ENCODE assay signal across 9 cellular contexts in the genomic region with DNA sequence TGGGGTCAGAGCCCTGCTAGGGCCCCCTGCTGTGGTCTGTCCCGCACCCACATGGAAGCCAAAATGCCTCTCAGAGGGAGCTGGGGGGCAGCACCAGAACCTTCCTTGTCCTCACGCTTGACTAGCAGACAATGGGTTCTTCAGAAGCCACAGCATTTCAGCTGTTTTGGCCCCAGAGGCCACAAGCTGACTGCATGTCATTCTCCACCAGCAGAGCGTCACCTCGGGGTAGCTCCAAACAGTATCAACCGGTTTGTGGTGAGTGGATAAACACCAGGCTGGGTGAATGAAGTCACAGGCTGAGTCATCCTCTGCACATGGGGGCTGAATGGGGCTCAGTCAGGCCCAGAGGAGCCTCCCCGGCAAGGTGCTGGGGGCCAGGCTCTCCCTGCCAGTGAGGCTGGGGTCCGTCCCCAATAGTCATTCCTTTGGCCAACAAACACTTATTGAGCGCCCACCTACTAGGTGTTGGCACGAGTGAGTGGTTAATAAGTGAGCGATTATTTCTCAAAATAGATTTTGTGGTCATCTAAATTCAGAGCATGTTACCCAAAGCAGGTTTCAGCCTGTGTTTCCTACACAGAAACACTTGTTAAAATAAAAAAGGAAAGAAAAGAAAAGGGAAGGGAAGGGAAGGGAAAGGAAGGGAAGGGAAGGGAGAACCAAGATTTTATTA. TPM values are rescaled to one million over a fixed set of nuclear protein-coding genes. Genes with fewer than 3 reads are reported as not detected.
A peak's percentile ranks its signal among the peaks of the same experiment; 100 is the strongest.
DNase-seq lines count a peak whose midpoint lies in the region; ATAC-seq and TF ChIP-seq lines count a peak whose summit lies in the region.
"Had no signal": no experiment of that assay in that cellular context is flagged by ENCODE, and none has a peak within 500 bp of the region (broad histone marks: within the 10 kb centered on the region; RNA-seq: fewer than 3 reads in every experiment).

No MANE protein-coding gene starts in this region.

- peak overlapping the region; percentile 42 for H3K4me2 ChIP-seq in MM.1S (ENCODE audit: low read depth, low read length)
- no peak overlapping the region for H3K4me2 ChIP-seq in neural progenitor cell

- H3K27ac Mint-ChIP-seq in neural progenitor cell, result no peak overlapping the region

- H3K27me3 Mint-ChIP-seq in neural progenitor cell (ENCODE audit: insufficient read depth, low read depth), result peaks cover 20% of the 10 kb centered on the region

- H3K4me3 Mint-ChIP-seq in neural progenitor cell, result no peak overlapping the region

- no peak for TF ChIP-seq CTCF in HFF-Myc (IDR thresholded peaks at IDR 0.05; ENCODE audit: low read depth, low read length, missing control alignments)
- peak; percentile 38 for TF ChIP-seq CTCF in MM.1S (IDR thresholded peaks at IDR 0.05; ENCODE audit: low read length)
- no peak for TF ChIP-seq CTCF in neural progenitor cell (IDR thresholded peaks at IDR 0.05)
- no peak for TF ChIP-seq CTCF in omental fat pad (IDR thresholded peaks at IDR 0.05)

- no peaks in the 10 kb centered on the region for H3K79me2 ChIP-seq in MM.1S (ENCODE audit: low read length)
- H3K79me2 ChIP-seq in neural progenitor cell (ENCODE audit: low read depth), result no peaks in the 10 kb centered on the region

- H3F3A ChIP-seq in MM.1S (ENCODE audit: insufficient read depth, low read length) (peaks cover 9% of the 10 kb centered on the region), neural progenitor cell (ENCODE audit: low read depth) (peaks cover 10% of the 10 kb centered on the region)

- no peaks in the 10 kb centered on the region for H3K9me2 ChIP-seq in MM.1S (replicated peaks; ENCODE audit: insufficient read depth, low read length)

- peak overlapping the region; percentile 22 for H2AFZ ChIP-seq in MM.1S (ENCODE audit: low read length)
- no peak overlapping the region for H2AFZ ChIP-seq in neural progenitor cell (replicated peaks)

- no peak overlapping the region for H3K4me3 ChIP-seq in HFF-Myc (replicated peaks; ENCODE audit: low read depth, low read length)
- H3K4me3 ChIP-seq in MM.1S (ENCODE audit: low read length), result peak overlapping the region; percentile 8; the same call in 1 of the 2 replicates
- H3K4me3 ChIP-seq in neural progenitor cell, result no peak overlapping the region

- H3K27me3 ChIP-seq in MM.1S (replicated peaks; ENCODE audit: insufficient read depth, low read length) (no peaks in the 10 kb centered on the region), neural progenitor cell (peaks cover 49% of the 10 kb centered on the region)

- H4K20me1 ChIP-seq in MM.1S (ENCODE audit: insufficient read depth, low read length) (no peaks in the 10 kb centered on the region), neural progenitor cell (ENCODE audit: low read depth) (peaks cover 17% of the 10 kb centered on the region)

- ATAC-seq in omental fat pad (ENCODE audit: low FRiP score), result no peak

- H3K9ac ChIP-seq in MM.1S (ENCODE audit: low read length) (peak overlapping the region; percentile 48), neural progenitor cell (no peak overlapping the region)

- H3K27ac ChIP-seq in MM.1S (ENCODE audit: low read length), result peak overlapping the region; percentile 69
- H3K27ac ChIP-seq in neural progenitor cell, result no peak overlapping the region

- H3K9me3 Mint-ChIP-seq in neural progenitor cell, result no peaks in the 10 kb centered on the region

- peaks cover 50% of the 10 kb centered on the region for H3K4me1 Mint-ChIP-seq in neural progenitor cell

- peaks cover 19% of the 10 kb centered on the region for H3K4me1 ChIP-seq in MM.1S (ENCODE audit: low read length)
- peaks cover 20% of the 10 kb centered on the region for H3K4me1 ChIP-seq in neural progenitor cell

- no peaks in the 10 kb centered on the region for H3K9me3 ChIP-seq in MM.1S (replicated peaks; ENCODE audit: insufficient read depth, low read length)
- no peaks in the 10 kb centered on the region for H3K9me3 ChIP-seq in neural progenitor cell (ENCODE audit: low read depth)

- no peaks in the 10 kb centered on the region for H3K36me3 Mint-ChIP-seq in neural progenitor cell

- H3K36me3 ChIP-seq in MM.1S (replicated peaks; ENCODE audit: insufficient read depth, low read length) (no peaks in the 10 kb centered on the region), neural progenitor cell (no peaks in the 10 kb centered on the region)

- peak; percentile 10 for DNase-seq in activated naive CD4-positive, alpha-beta T cell treated with Interleukin-2 at 50 U/mL for 16 hours
- DNase-seq in activated naive CD4-positive, alpha-beta T cell treated with anti-CD3 and anti-CD28 coated beads, Interleukin-2, amount 50 U/mL, for 16 hours, result no peak
- DNase-seq in HFF-Myc (ENCODE audit: extremely low read depth, low read depth), result peak; percentile 17
- DNase-seq in MM.1S, result peak; percentile 98
- peak in 55 of 56 donors; percentile 19 to 95 (median 78) for DNase-seq in amygdala (lab: John Stamatoyannopoulos, UW)
- peak; percentile 79 for DNase-seq in middle frontal gyrus (ENCODE audit: extremely low spot score, low spot score)
- DNase-seq in neural progenitor cell (ENCODE audit: low spot score), result no peak
- no peak for DNase-seq in omental fat pad (ENCODE audit: low spot score)

RNA-seq across cellular contexts. Expression of a gene that starts 9.1 kb away (rescaled TPM):
- total RNA-seq in neural progenitor cell (ENCODE audit: low replicate concordance) (not detected in 2 replicates), omental fat pad (not detected)
- total RNA-seq: endothelial cell of umbilical vein had no signal

RNA-seq across cellular contexts. Expression of a gene that starts 53.3 kb away (rescaled TPM):
- total RNA-seq in neural progenitor cell (ENCODE audit: low replicate concordance) (0.15 TPM in 1 of 2 replicates, not detected in the other), omental fat pad (not detected)
- total RNA-seq: endothelial cell of umbilical vein had no signal

Comparison
In these comparisons a context has a peak if more than half of its experiments do, and no peak if none do; other contexts are left out.
1. DNase-seq: peak in activated naive CD4-positive, alpha-beta T cell treated with Interleukin-2 at 50 U/mL for 16 hours (single experiment), HFF-Myc (single experiment), MM.1S (single experiment), amygdala (55 of 56) and middle frontal gyrus (single experiment); none in activated naive CD4-positive, alpha-beta T cell treated with anti-CD3 and anti-CD28 coated beads, Interleukin-2, amount 50 U/mL, for 16 hours (single experiment), neural progenitor cell (single experiment) and omental fat pad (single experiment).